ENCODE assay signal across 8 cellular contexts in genomic region chr15:51829360-51830278, GRCh38. TPM values are rescaled to one million over a fixed set of nuclear protein-coding genes. Genes with fewer than 3 reads are reported as not detected.
A peak's percentile ranks its signal among the peaks of the same experiment; 100 is the strongest.
DNase-seq lines count a peak whose midpoint lies in the region; ATAC-seq and TF ChIP-seq lines count a peak whose summit lies in the region.

Gene TMOD3, plus strand, starts transcription at chr15:51829653. Its CDS starts 33,232 bp downstream, at chr15:51862885.

- peaks cover 8% of the 10 kb centered on the region; the same call in 1 of the 2 replicates for H3K27me3 ChIP-seq in DOHH2 (ENCODE audit: control insufficient read depth, low read length)

- no peaks in the 10 kb centered on the region; the same call in 1 of the 2 replicates for H3K36me3 ChIP-seq in DOHH2 (ENCODE audit: control insufficient read depth, low read length)
- H3K36me3 ChIP-seq in KOPT-K1 (ENCODE audit: insufficient read depth, low read length): no peaks in the 10 kb centered on the region

- peaks cover 20% of the 10 kb centered on the region; the same call in 1 of the 2 replicates for H4K20me1 ChIP-seq in DOHH2 (ENCODE audit: control insufficient read depth, insufficient read depth, low read depth, low read length)

- H3K79me2 ChIP-seq in DOHH2 (ENCODE audit: control insufficient read depth, low read length): peaks cover 51% of the 10 kb centered on the region

- H3K9me3 Mint-ChIP-seq in nephron: no peaks in the 10 kb centered on the region

- H3K9me3 ChIP-seq in DOHH2 (ENCODE audit: control insufficient read depth, insufficient read depth, low read length): no peaks in the 10 kb centered on the region
- no peaks in the 10 kb centered on the region for H3K9me3 ChIP-seq in KOPT-K1 (ENCODE audit: insufficient read depth, low read length, poor library complexity, severe bottlenecking)

- H3K4me3 ChIP-seq in DOHH2 (ENCODE audit: low read length) (peak within 1 kb of the TSS; percentile 92), fibroblast of the aortic adventitia (ENCODE audit: low read depth, low read length) (peak within 1 kb of the TSS; percentile 92)

- DNase-seq in activated effector memory CD4-positive, alpha-beta T cell treated with anti-CD3 and anti-CD28 coated beads, Interleukin-2, amount 50 U/mL, for 16 hours: peak; percentile 97
- peak; percentile 89 for DNase-seq in fibroblast of the aortic adventitia (ENCODE audit: low read depth)
- DNase-seq in stimulated activated naive CD8-positive, alpha-beta T cell treated with anti-CD3 and anti-CD28 coated beads, Interleukin-15, Interleukin-2, amounts not matched to agents 100 U/mL and 50 U/mL, for 24 hours: peak; percentile 94

- H3K36me3 Mint-ChIP-seq in nephron (ENCODE audit: low read depth): no peaks in the 10 kb centered on the region

- H3K27ac Mint-ChIP-seq in nephron: peak within 1 kb of the TSS; percentile 91 to 96 (median 95)

- peaks cover 24% of the 10 kb centered on the region for H3K4me1 Mint-ChIP-seq in nephron

- peaks cover 39% of the 10 kb centered on the region for H3K4me1 ChIP-seq in DOHH2 (ENCODE audit: control insufficient read depth, low read length)

- no peaks in the 10 kb centered on the region for H3K27me3 Mint-ChIP-seq in nephron (ENCODE audit: low read depth)

- no peak for TF ChIP-seq CTCF in DOHH2 (IDR thresholded peaks at IDR 0.05; ENCODE audit: low read depth, low read length, poor library complexity, severe bottlenecking)
- TF ChIP-seq CTCF in fibroblast of the aortic adventitia (IDR thresholded peaks at IDR 0.05; ENCODE audit: insufficient read depth, low read length): peak; percentile 8
- TF ChIP-seq CTCF in nephron (IDR thresholded peaks at IDR 0.05; ENCODE audit: unreplicated experiment in 3 of 3): no peak

- H3K4me2 ChIP-seq in DOHH2 (ENCODE audit: low read length): peak within 1 kb of the TSS; percentile 57

- peak within 1 kb of the TSS; percentile 90 to 96 (median 96) for H3K4me3 Mint-ChIP-seq in nephron

- ATAC-seq in GM21825 (IDR thresholded peaks at IDR 0.05; ENCODE audit: unreplicated experiment): peak; percentile 81
- ATAC-seq in stimulated activated naive CD8-positive, alpha-beta T cell treated with anti-CD3 and anti-CD28 coated beads, Interleukin-15, Interleukin-2, amounts not matched to agents 100 U/mL and 50 U/mL, for 24 hours: peak; percentile 91

- TF ChIP-seq POLR2A in Raji (IDR thresholded peaks at IDR 0.05; ENCODE audit: insufficient read depth, low read depth, low read length): peak; percentile 91

- H3K9me2 ChIP-seq in DOHH2 (replicated peaks; ENCODE audit: control insufficient read depth, low read length): no peaks in the 10 kb centered on the region

- peak within 1 kb of the TSS; percentile 7; the same call in 1 of the 2 replicates for H3K27ac ChIP-seq in DOHH2 (ENCODE audit: low read depth, low read length)
- H3K27ac ChIP-seq in KOPT-K1 (ENCODE audit: low read depth, low read length, poor library complexity, severe bottlenecking): peak within 1 kb of the TSS; percentile 77

- no peaks in the 10 kb centered on the region for H3F3A ChIP-seq in DOHH2 (ENCODE audit: control insufficient read depth, insufficient read depth)

RNA-seq across cellular contexts. Expression of gene TMOD3, which starts in this region (rescaled TPM):
- 21.3 and 53.0 TPM in 2 replicates for total RNA-seq in fibroblast of the aortic adventitia (ENCODE audit: low replicate concordance)

Comparison
In these comparisons a context has a peak if more than half of its experiments do, and no peak if none do; other contexts are left out.
1. Peak in every context shown above with its lines: DNase-seq, ATAC-seq, H3K4me3 ChIP-seq and H3K27ac ChIP-seq.